Comparison of ENCODE assay signal across 1 cellular context in the genomic region with DNA sequence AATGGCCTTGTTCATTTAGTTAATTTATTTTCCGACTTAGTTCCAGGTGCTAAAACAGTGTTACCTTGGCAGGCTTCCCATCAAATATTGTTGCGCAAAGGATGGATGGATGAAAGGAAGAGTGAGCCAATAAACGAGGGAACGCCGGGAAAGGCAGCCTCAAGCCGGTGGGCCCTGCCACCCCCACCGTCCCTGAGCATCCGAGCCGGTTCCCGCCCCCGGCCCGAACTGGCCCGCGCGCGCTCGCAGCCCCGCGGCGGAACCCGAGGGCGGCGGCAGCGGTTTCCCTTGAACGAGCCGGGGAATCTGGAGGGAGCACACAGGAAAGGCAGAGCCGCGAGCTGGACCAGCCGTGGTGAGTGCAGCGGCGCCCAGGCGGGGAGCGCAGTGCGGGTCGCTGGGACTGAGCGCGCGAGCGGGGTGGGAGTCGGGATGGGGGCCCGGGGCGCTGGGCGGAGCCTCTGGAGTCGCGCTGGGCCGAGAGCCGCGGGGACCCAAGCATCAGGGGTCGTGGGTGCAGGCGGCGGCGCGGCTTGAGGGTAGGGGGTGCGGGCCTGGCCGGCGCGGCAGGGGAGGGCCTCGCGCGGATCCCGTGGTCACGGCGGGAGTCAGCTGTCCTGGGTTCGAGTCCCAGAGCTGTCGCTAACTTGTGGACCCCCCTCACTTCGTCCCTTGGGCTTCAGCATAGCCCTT.
TF ChIP-seq lines count a peak whose summit lies in the region.

A gene with protein sequence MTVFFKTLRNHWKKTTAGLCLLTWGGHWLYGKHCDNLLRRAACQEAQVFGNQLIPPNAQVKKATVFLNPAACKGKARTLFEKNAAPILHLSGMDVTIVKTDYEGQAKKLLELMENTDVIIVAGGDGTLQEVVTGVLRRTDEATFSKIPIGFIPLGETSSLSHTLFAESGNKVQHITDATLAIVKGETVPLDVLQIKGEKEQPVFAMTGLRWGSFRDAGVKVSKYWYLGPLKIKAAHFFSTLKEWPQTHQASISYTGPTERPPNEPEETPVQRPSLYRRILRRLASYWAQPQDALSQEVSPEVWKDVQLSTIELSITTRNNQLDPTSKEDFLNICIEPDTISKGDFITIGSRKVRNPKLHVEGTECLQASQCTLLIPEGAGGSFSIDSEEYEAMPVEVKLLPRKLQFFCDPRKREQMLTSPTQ (plus strand): TSS at position 331 of the 693 bp plus-strand sequence. CDS start 4,057 bp downstream, outside the sequence.

TF ChIP-seq in K562, 482 proteins besides CTCF, POLR2A, EP300 and RAD21 (continued from another document and continues in another):
- TF ChIP-seq, protein P1, sequence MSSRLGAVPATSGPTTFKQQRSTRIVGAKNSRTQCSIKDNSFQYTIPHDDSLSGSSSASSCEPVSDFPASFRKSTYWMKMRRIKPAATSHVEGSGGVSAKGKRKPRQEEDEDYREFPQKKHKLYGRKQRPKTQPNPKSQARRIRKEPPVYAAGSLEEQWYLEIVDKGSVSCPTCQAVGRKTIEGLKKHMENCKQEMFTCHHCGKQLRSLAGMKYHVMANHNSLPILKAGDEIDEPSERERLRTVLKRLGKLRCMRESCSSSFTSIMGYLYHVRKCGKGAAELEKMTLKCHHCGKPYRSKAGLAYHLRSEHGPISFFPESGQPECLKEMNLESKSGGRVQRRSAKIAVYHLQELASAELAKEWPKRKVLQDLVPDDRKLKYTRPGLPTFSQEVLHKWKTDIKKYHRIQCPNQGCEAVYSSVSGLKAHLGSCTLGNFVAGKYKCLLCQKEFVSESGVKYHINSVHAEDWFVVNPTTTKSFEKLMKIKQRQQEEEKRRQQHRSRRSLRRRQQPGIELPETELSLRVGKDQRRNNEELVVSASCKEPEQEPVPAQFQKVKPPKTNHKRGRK (tag; IDR thresholded peaks at IDR 0.05) = no peak
- TF ChIP-seq CCNT2 (IDR thresholded peaks at IDR 0.05; ENCODE audit: borderline replicate concordance, extremely low read depth, insufficient read length, low read depth, low read length) (peak; percentile 75), MBD2 (IDR thresholded peaks at IDR 0.05; ENCODE audit: borderline replicate concordance, low read depth) (peak; percentile 83; the same call in 1 of the 2 replicates), XRCC4 (IDR thresholded peaks at IDR 0.05; ENCODE audit: extremely low read depth, insufficient read depth, insufficient read length) (no peak), ZBTB17 (CRISPR knock-in tag; IDR thresholded peaks at IDR 0.05) (peak; percentile 89), ZFP36 (IDR thresholded peaks at IDR 0.05; ENCODE audit: low read depth, low read length, partially characterized antibody) (peak; percentile 39), ZFP30 (CRISPR knock-in tag; IDR thresholded peaks at IDR 0.05; ENCODE audit: borderline replicate concordance) (no peak), ZSCAN32 (CRISPR knock-in tag; IDR thresholded peaks at IDR 0.05) (no peak), TEAD4 (IDR thresholded peaks at IDR 0.05; ENCODE audit: low read length) (0 out of 2 replicates have a peak, but pooled peaks have one; percentile 54), TEAD4 (CRISPR knock-in tag; IDR thresholded peaks at IDR 0.05; ENCODE audit: borderline replicate concordance) (0 out of 2 replicates have a peak, but pooled peaks have one; percentile 72), CTBP1 (IDR thresholded peaks at IDR 0.05; ENCODE audit: borderline replicate concordance) (peak; percentile 95), ATF1 (CRISPR knock-in tag; IDR thresholded peaks at IDR 0.05) (no peak; the same call in 1 of the 2 replicates), ATF1 (tag; IDR thresholded peaks at IDR 0.05) (peak; percentile 75), NFE2 (IDR thresholded peaks at IDR 0.05; ENCODE audit: low read depth) (no peak), ETV6 (IDR thresholded peaks at IDR 0.05; ENCODE audit: borderline replicate concordance in 1 of 2, low read depth in 2 of 2, low read length in 1 of 2) (peak in 1 of 2 experiments; percentile 35; a peak in 1 of 4 replicates), ETV6 (CRISPR knock-in tag; IDR thresholded peaks at IDR 0.05; ENCODE audit: borderline replicate concordance) (0 out of 2 replicates have a peak, but pooled peaks have one; percentile 26), L3MBTL2 (IDR thresholded peaks at IDR 0.05) (peak; percentile 84), KLF10 (CRISPR knock-in tag; IDR thresholded peaks at IDR 0.05) (no peak), ZFX (CRISPR knock-in tag; IDR thresholded peaks at IDR 0.05) (peak; percentile 98), HCFC1 (IDR thresholded peaks at IDR 0.05; ENCODE audit: low read depth, low read length) (peak; percentile 85), DIDO1 (tag; IDR thresholded peaks at IDR 0.05; ENCODE audit: low read depth) (peak; percentile 93), ATF7 (IDR thresholded peaks at IDR 0.05) (peak; percentile 72; the same call in 1 of the 2 replicates), ELF1 (tag; IDR thresholded peaks at IDR 0.05) (peak; percentile 65), CBX5 (IDR thresholded peaks at IDR 0.05; ENCODE audit: borderline replicate concordance, low read depth) (0 out of 2 replicates have a peak, but pooled peaks have one; percentile 38), NONO (IDR thresholded peaks at IDR 0.05; ENCODE audit: low read depth in 2 of 2, low read length in 1 of 2) (peak; percentile 83 to 98), KLF1 (tag; IDR thresholded peaks at IDR 0.05) (no peak), ZNF212 (CRISPR knock-in tag; IDR thresholded peaks at IDR 0.05) (no peak), JUNB (CRISPR knock-in tag; conservative IDR thresholded peaks at IDR 0.05) (no peak), ERF (CRISPR knock-in tag; IDR thresholded peaks at IDR 0.05) (peak; percentile 63; the same call in 1 of the 2 replicates), ZNF584 (CRISPR knock-in tag; IDR thresholded peaks at IDR 0.05; ENCODE audit: low read depth) (peak; percentile 59; the same call in 1 of the 2 replicates)
- TF ChIP-seq, protein P2, sequence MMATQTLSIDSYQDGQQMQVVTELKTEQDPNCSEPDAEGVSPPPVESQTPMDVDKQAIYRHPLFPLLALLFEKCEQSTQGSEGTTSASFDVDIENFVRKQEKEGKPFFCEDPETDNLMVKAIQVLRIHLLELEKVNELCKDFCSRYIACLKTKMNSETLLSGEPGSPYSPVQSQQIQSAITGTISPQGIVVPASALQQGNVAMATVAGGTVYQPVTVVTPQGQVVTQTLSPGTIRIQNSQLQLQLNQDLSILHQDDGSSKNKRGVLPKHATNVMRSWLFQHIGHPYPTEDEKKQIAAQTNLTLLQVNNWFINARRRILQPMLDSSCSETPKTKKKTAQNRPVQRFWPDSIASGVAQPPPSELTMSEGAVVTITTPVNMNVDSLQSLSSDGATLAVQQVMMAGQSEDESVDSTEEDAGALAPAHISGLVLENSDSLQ (IDR thresholded peaks at IDR 0.05) = peak; percentile 14; the same call in 1 of the 2 replicates
- TF ChIP-seq, protein P3, sequence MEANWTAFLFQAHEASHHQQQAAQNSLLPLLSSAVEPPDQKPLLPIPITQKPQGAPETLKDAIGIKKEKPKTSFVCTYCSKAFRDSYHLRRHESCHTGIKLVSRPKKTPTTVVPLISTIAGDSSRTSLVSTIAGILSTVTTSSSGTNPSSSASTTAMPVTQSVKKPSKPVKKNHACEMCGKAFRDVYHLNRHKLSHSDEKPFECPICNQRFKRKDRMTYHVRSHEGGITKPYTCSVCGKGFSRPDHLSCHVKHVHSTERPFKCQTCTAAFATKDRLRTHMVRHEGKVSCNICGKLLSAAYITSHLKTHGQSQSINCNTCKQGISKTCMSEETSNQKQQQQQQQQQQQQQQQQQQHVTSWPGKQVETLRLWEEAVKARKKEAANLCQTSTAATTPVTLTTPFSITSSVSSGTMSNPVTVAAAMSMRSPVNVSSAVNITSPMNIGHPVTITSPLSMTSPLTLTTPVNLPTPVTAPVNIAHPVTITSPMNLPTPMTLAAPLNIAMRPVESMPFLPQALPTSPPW (CRISPR knock-in tag; IDR thresholded peaks at IDR 0.05) = peak; percentile 59
- TF ChIP-seq, protein P4, sequence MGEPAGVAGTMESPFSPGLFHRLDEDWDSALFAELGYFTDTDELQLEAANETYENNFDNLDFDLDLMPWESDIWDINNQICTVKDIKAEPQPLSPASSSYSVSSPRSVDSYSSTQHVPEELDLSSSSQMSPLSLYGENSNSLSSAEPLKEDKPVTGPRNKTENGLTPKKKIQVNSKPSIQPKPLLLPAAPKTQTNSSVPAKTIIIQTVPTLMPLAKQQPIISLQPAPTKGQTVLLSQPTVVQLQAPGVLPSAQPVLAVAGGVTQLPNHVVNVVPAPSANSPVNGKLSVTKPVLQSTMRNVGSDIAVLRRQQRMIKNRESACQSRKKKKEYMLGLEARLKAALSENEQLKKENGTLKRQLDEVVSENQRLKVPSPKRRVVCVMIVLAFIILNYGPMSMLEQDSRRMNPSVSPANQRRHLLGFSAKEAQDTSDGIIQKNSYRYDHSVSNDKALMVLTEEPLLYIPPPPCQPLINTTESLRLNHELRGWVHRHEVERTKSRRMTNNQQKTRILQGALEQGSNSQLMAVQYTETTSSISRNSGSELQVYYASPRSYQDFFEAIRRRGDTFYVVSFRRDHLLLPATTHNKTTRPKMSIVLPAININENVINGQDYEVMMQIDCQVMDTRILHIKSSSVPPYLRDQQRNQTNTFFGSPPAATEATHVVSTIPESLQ (CRISPR knock-in tag; IDR thresholded peaks at IDR 0.05) = peak; percentile 8; the same call in 1 of the 2 replicates
- TF ChIP-seq, protein P5, sequence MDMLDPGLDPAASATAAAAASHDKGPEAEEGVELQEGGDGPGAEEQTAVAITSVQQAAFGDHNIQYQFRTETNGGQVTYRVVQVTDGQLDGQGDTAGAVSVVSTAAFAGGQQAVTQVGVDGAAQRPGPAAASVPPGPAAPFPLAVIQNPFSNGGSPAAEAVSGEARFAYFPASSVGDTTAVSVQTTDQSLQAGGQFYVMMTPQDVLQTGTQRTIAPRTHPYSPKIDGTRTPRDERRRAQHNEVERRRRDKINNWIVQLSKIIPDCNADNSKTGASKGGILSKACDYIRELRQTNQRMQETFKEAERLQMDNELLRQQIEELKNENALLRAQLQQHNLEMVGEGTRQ (CRISPR knock-in tag; IDR thresholded peaks at IDR 0.05) = 0 out of 2 replicates have a peak, but pooled peaks have one; percentile 0
- TF ChIP-seq, protein P6, sequence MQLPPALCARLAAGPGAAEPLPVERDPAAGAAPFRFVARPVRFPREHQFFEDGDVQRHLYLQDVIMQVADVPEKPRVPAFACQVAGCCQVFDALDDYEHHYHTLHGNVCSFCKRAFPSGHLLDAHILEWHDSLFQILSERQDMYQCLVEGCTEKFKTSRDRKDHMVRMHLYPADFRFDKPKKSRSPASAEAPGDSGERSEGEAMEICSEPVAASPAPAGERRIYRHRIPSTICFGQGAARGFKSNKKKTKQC (CRISPR knock-in tag; IDR thresholded peaks at IDR 0.05) = peak; percentile 96
- TF ChIP-seq, protein P7, sequence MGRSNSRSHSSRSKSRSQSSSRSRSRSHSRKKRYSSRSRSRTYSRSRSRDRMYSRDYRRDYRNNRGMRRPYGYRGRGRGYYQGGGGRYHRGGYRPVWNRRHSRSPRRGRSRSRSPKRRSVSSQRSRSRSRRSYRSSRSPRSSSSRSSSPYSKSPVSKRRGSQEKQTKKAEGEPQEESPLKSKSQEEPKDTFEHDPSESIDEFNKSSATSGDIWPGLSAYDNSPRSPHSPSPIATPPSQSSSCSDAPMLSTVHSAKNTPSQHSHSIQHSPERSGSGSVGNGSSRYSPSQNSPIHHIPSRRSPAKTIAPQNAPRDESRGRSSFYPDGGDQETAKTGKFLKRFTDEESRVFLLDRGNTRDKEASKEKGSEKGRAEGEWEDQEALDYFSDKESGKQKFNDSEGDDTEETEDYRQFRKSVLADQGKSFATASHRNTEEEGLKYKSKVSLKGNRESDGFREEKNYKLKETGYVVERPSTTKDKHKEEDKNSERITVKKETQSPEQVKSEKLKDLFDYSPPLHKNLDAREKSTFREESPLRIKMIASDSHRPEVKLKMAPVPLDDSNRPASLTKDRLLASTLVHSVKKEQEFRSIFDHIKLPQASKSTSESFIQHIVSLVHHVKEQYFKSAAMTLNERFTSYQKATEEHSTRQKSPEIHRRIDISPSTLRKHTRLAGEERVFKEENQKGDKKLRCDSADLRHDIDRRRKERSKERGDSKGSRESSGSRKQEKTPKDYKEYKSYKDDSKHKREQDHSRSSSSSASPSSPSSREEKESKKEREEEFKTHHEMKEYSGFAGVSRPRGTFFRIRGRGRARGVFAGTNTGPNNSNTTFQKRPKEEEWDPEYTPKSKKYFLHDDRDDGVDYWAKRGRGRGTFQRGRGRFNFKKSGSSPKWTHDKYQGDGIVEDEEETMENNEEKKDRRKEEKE (IDR thresholded peaks at IDR 0.05; ENCODE audit: borderline replicate concordance in 1 of 2, control insufficient read depth in 1 of 2, low read depth in 2 of 2, low read length in 1 of 2) = peak in 1 of 2 experiments; percentile 95; a peak in 1 of 4 replicates
- TF ChIP-seq, protein P8, sequence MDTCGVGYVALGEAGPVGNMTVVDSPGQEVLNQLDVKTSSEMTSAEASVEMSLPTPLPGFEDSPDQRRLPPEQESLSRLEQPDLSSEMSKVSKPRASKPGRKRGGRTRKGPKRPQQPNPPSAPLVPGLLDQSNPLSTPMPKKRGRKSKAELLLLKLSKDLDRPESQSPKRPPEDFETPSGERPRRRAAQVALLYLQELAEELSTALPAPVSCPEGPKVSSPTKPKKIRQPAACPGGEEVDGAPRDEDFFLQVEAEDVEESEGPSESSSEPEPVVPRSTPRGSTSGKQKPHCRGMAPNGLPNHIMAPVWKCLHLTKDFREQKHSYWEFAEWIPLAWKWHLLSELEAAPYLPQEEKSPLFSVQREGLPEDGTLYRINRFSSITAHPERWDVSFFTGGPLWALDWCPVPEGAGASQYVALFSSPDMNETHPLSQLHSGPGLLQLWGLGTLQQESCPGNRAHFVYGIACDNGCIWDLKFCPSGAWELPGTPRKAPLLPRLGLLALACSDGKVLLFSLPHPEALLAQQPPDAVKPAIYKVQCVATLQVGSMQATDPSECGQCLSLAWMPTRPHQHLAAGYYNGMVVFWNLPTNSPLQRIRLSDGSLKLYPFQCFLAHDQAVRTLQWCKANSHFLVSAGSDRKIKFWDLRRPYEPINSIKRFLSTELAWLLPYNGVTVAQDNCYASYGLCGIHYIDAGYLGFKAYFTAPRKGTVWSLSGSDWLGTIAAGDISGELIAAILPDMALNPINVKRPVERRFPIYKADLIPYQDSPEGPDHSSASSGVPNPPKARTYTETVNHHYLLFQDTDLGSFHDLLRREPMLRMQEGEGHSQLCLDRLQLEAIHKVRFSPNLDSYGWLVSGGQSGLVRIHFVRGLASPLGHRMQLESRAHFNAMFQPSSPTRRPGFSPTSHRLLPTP (IDR thresholded peaks at IDR 0.05; ENCODE audit: borderline replicate concordance, extremely low read depth, insufficient read length) = peak; percentile 89
- TF ChIP-seq, protein P9, sequence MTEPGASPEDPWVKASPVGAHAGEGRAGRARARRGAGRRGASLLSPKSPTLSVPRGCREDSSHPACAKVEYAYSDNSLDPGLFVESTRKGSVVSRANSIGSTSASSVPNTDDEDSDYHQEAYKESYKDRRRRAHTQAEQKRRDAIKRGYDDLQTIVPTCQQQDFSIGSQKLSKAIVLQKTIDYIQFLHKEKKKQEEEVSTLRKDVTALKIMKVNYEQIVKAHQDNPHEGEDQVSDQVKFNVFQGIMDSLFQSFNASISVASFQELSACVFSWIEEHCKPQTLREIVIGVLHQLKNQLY (CRISPR knock-in tag; conservative IDR thresholded peaks at IDR 0.05) = peak in 1 of 2 experiments; percentile 47; a peak in 1 of 4 replicates
- TF ChIP-seq, protein P10, sequence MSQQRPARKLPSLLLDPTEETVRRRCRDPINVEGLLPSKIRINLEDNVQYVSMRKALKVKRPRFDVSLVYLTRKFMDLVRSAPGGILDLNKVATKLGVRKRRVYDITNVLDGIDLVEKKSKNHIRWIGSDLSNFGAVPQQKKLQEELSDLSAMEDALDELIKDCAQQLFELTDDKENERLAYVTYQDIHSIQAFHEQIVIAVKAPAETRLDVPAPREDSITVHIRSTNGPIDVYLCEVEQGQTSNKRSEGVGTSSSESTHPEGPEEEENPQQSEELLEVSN (IDR thresholded peaks at IDR 0.05; ENCODE audit: borderline replicate concordance in 1 of 2, extremely low read depth in 1 of 2, insufficient read depth in 1 of 2, insufficient read length in 1 of 2, low read depth in 1 of 2, low read length in 1 of 2, poor library complexity in 1 of 2, severe bottlenecking in 1 of 2) = peak; percentile 57 to 93
